ENCODE assay signal across 25 cellular contexts in the genomic region with DNA sequence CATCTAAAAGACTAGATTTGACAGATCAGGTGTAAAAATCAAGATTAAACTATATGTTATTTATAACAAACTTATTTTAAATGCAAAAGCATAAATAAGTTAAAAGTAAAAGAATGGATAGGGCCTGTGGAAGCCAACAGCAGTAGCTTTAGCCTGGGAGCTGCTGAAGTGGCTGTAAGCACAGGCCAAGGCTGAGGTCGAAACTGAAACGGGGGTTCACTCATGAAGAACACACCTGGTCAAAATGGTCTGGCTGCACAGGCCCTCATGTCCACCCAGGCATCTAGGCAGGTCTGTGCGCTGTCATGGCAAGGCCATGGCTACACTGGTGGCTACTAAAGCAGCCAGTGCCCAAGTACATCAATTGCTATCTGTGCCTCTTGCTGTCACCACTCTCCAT. TPM values are rescaled to one million over a fixed set of nuclear protein-coding genes. Genes with fewer than 3 reads are reported as not detected.
"Had no signal": no experiment of that assay in that cellular context is flagged by ENCODE, and none has a peak within 500 bp of the region (broad histone marks: within the 10 kb centered on the region; RNA-seq: fewer than 3 reads in every experiment).

No MANE protein-coding gene starts in this region.

- ATAC-seq: activated T-helper 17 cell treated with anti-CD3 and anti-CD28 coated beads, Interleukin-2, amount 50 U/mL, for 72 hours; Right ventricle myocardium inferior; T-cell had no signal

- H3K27ac ChIP-seq: SK-N-MC, VCaP had no signal

- H3K27me3 ChIP-seq: MG63 had no signal

- H3K36me3 ChIP-seq: MG63 had no signal

- DNase-seq: activated CD4-positive, alpha-beta memory T cell treated with anti-CD3 and anti-CD28 coated beads for 36 hours; activated CD4-positive, alpha-beta T cell treated with anti-CD3 and anti-CD28 coated beads, Interleukin-2, amount 10 ng/mL, durations not matched to agents 7 days and 5 days; activated CD4-positive, CD25-positive, alpha-beta regulatory T cell; activated CD8-positive, alpha-beta memory T cell treated with anti-CD3 and anti-CD28 coated beads for 24 hours; activated gamma-delta T cell; activated naive CD4-positive, alpha-beta T cell treated with anti-CD3 and anti-CD28 coated beads for 36 hours; activated T-cell treated with anti-CD3 and anti-CD28 coated beads, Interleukin-2, amount 50 U/mL, for 48 hours; amygdala; MG63; NCI-H1105; NCI-H146; NCI-H1930; NCI-H2171; NCI-H2227 treated with DMSO at 0.1 percent for 48 hours; NCI-H446 treated with DMSO at 0.1 percent for 48 hours; NCI-H526; NCI-H774; T-cell had no signal

- FAIRE-seq: astrocyte had no signal

- H3K4me3 ChIP-seq: MG63, SK-N-MC had no signal

- H3K9me3 ChIP-seq: MG63 had no signal

RNA-seq across cellular contexts. Expression of a gene that starts 23.1 kb away (rescaled TPM):
- total RNA-seq: OCI-LY7, RPMI7951 had no signal
